Comparison of ENCODE assay signal across 16 cellular contexts in the genomic region with DNA sequence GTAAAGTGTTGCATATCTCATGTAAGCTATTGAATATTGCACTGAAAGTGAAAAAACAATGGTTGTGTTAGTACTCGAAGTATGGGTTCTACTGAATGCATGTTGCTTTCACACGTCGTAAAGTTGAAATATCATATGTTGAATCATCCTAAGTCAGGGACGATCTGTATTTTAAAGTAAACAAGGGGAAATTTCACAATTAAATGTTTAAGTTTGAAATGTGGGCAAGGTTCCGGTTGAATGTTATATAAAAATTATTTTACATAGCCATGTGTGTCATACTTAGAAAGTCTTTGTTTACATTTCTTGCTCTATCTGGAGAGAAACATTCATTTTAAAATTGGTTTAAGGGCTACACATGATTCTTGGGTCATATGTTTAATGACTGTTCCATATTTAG.
DNase-seq lines count a peak whose midpoint lies in the region; ATAC-seq and TF ChIP-seq lines count a peak whose summit lies in the region.
"Had no signal": no experiment of that assay in that cellular context is flagged by ENCODE, and none has a peak within 500 bp of the region (broad histone marks: within the 10 kb centered on the region; RNA-seq: fewer than 3 reads in every experiment).

No MANE protein-coding gene starts in this region.

- POLR2A ChIA-PET in GM10248 (lab: Yijun Ruan, JAX), result no interaction called here

- H3K4me1 Mint-ChIP-seq in activated naive CD4-positive, alpha-beta T cell treated with anti-CD3 and anti-CD28 coated beads, Interleukin-2, amount 50 U/mL, for 24 hours, result peaks cover 66% of the 10 kb centered on the region
- peaks cover 5% of the 10 kb centered on the region for H3K4me1 Mint-ChIP-seq in nephron progenitor cell

- DNase-seq in activated naive CD4-positive, alpha-beta T cell treated with Interleukin-2 at 50 U/mL for 16 hours, result no peak
- DNase-seq in LNCaP clone FGC (ENCODE audit: low read depth) (peak; percentile 6), foreskin fibroblast (peak; percentile 38 to 56), GM10248 (ENCODE audit: extremely low spot score) (no peak), nephron progenitor cell (no peak)
- DNase-seq: AML-193; Caco-2; CD8-positive, alpha-beta memory T cell; DND-41 had no signal

- no peak for ATAC-seq in GM21360 (IDR thresholded peaks at IDR 0.05; ENCODE audit: unreplicated experiment)
- ATAC-seq: GM12878, HepG2, K562 had no signal

- no peak overlapping the region for H3K4me3 Mint-ChIP-seq in activated naive CD4-positive, alpha-beta T cell treated with anti-CD3 and anti-CD28 coated beads, Interleukin-2, amount 50 U/mL, for 24 hours
- no peak overlapping the region for H3K4me3 Mint-ChIP-seq in nephron progenitor cell

- H3K27ac Mint-ChIP-seq in activated naive CD4-positive, alpha-beta T cell treated with anti-CD3 and anti-CD28 coated beads, Interleukin-2, amount 50 U/mL, for 24 hours, result peak overlapping the region; percentile 9
- H3K27ac Mint-ChIP-seq in nephron progenitor cell, result no peak overlapping the region

- TF ChIP-seq CTCF in LNCaP clone FGC (IDR thresholded peaks at IDR 0.05; ENCODE audit: control insufficient read depth, extremely low read depth, insufficient read depth) (no peak), foreskin fibroblast (IDR thresholded peaks at IDR 0.05; ENCODE audit: low read depth, low read length) (no peak), GM10248 (IDR thresholded peaks at IDR 0.05; ENCODE audit: control extremely low read depth, extremely low read depth, low read depth, missing control alignments) (no peak), nephron progenitor cell (IDR thresholded peaks at IDR 0.05) (no peak)

- H3K27me3 Mint-ChIP-seq in activated naive CD4-positive, alpha-beta T cell treated with anti-CD3 and anti-CD28 coated beads, Interleukin-2, amount 50 U/mL, for 24 hours, result no peaks in the 10 kb centered on the region
- no peaks in the 10 kb centered on the region for H3K27me3 Mint-ChIP-seq in nephron progenitor cell (ENCODE audit: low read depth, poor library complexity)

- CTCF ChIA-PET in GM10248 (lab: Yijun Ruan, JAX), result no interaction called here

- H3K36me3 Mint-ChIP-seq in activated naive CD4-positive, alpha-beta T cell treated with anti-CD3 and anti-CD28 coated beads, Interleukin-2, amount 50 U/mL, for 24 hours, result peaks cover 17% of the 10 kb centered on the region
- H3K36me3 Mint-ChIP-seq in nephron progenitor cell (ENCODE audit: low read depth), result peaks cover 5% of the 10 kb centered on the region

- H3K9me3 Mint-ChIP-seq in activated naive CD4-positive, alpha-beta T cell treated with anti-CD3 and anti-CD28 coated beads, Interleukin-2, amount 50 U/mL, for 24 hours, result no peaks in the 10 kb centered on the region
- no peaks in the 10 kb centered on the region for H3K9me3 Mint-ChIP-seq in nephron progenitor cell
- H3K9me3 Mint-ChIP-seq: CD8-positive, alpha-beta memory T cell had no signal

- H3K4me3 ChIP-seq in LNCaP clone FGC (ENCODE audit: low read depth, low read length) (no peak overlapping the region), foreskin fibroblast (ENCODE audit: low read depth in 1 of 2, low read length in 2 of 2) (no peak overlapping the region)
- H3K4me3 ChIP-seq: BLaER1, GM12878, HAP-1, K562 had no signal

Comparison
In these comparisons a context has a peak if more than half of its experiments do, and no peak if none do; other contexts are left out.
1. DNase-seq: peak in LNCaP clone FGC (single experiment) and foreskin fibroblast (2 of 2); none in activated naive CD4-positive, alpha-beta T cell treated with Interleukin-2 at 50 U/mL for 16 hours (single experiment), GM10248 (single experiment) and nephron progenitor cell (single experiment).